ENCODE assay signal across 22 cellular contexts in the genomic region with DNA sequence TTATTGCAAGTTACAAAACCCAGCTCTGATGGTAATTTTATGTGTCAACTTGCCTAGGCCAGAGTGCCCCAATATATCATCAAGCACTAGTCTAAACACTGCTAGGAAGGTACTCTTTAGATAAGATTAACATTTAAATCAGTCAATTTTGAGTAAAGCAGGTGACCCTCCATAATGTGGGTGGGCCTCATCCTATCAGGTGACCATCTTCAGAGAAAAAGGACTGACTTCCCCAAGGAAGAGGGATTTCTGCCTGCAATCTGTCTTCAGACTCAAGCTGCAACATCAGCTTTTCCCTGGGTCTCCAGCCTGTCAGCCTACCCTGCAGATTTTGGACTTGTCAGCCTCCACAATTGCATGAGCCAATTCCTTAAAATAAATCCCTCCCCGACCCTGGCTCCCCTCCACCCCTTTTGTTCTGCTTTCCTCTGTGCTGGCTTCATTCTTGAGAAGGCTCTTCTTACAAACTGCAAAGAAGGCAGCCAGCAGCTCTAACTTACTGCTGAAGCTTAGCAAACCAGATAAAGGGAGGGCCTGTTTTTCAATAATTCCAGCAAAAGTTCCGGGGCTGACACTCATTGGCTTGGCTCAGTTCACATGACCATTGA. TPM values are rescaled to one million over a fixed set of nuclear protein-coding genes. Genes with fewer than 3 reads are reported as not detected.
A peak's percentile ranks its signal among the peaks of the same experiment; 100 is the strongest.
DNase-seq lines count a peak whose midpoint lies in the region; ATAC-seq and TF ChIP-seq lines count a peak whose summit lies in the region.
"Had no signal": no experiment of that assay in that cellular context is flagged by ENCODE, and none has a peak within 500 bp of the region (broad histone marks: within the 10 kb centered on the region; RNA-seq: fewer than 3 reads in every experiment).

No MANE protein-coding gene starts in this region.

- DNase-seq in heart right ventricle (no peak), right atrium auricular region (ENCODE audit: low spot score) (no peak), medulla oblongata (ENCODE audit: extremely low spot score) (peak; percentile 35), NCI-H146 (lab: John Stamatoyannopoulos, UW) (no peak), GM19240 (ENCODE audit: insufficient read length, low spot score) (no peak), NCI-H2196 (lab: John Stamatoyannopoulos, UW; ENCODE audit: unreplicated experiment) (no peak)
- no peak for DNase-seq in activated naive CD8-positive, alpha-beta T cell treated with anti-CD3 and anti-CD28 coated beads, Interleukin-2, amount 50 U/mL, for 24 hours
- DNase-seq: activated CD4-positive, alpha-beta T cell treated with anti-CD3 and anti-CD28 coated beads for 48 hours; activated CD8-positive, alpha-beta memory T cell treated with anti-CD3 and anti-CD28 coated beads, Interleukin-2, amount 50 U/mL, for 48 hours; activated effector memory CD4-positive, alpha-beta T cell treated with anti-CD3 and anti-CD28 coated beads, Interleukin-2, amount 50 U/mL, for 16 hours; DMS 273 treated with DMSO at 0.1 percent for 48 hours; foreskin melanocyte; MG63; NCI-H1436; NCI-H524 treated with DMSO at 0.1 percent for 48 hours; upper lobe of right lung had no signal

- H3K27me3 ChIP-seq in heart right ventricle (peaks cover 0 to 47% (median 19%) of the 10 kb centered on the region in 7 donors), right atrium auricular region (no peaks in the 10 kb centered on the region)
- H3K27me3 ChIP-seq: MG63, upper lobe of right lung had no signal

- no peak overlapping the region for H3K4me3 Mint-ChIP-seq in activated naive CD8-positive, alpha-beta T cell treated with anti-CD3 and anti-CD28 coated beads, Interleukin-2, amount 50 U/mL, for 24 hours
- no peak overlapping the region for H3K4me3 Mint-ChIP-seq in stimulated activated memory B cell treated with anti-CD40 and anti-IgM and Interleukin-4, amounts not matched to agents 10 μg/mL and 1 μg/mL and 100 μg/mL, for 72 hours

- H3K27ac ChIP-seq in heart right ventricle (peak overlapping the region in 1 of 10 donors; percentile 28), right atrium auricular region (no peak overlapping the region)
- H3K27ac ChIP-seq: C4-2B, upper lobe of right lung had no signal

- H3K36me3 Mint-ChIP-seq in activated naive CD8-positive, alpha-beta T cell treated with anti-CD3 and anti-CD28 coated beads, Interleukin-2, amount 50 U/mL, for 24 hours (ENCODE audit: low read depth) = peaks cover 9% of the 10 kb centered on the region
- peaks cover 5% of the 10 kb centered on the region for H3K36me3 Mint-ChIP-seq in stimulated activated memory B cell treated with anti-CD40 and anti-IgM and Interleukin-4, amounts not matched to agents 10 μg/mL and 1 μg/mL and 100 μg/mL, for 72 hours

- no peak for TF ChIP-seq CTCF in heart right ventricle (IDR thresholded peaks at IDR 0.05)
- TF ChIP-seq CTCF in right atrium auricular region (IDR thresholded peaks at IDR 0.05) = no peak

- no peak overlapping the region for H3K4me3 ChIP-seq in heart right ventricle
- H3K4me3 ChIP-seq in right atrium auricular region = no peak overlapping the region
- H3K4me3 ChIP-seq: lung, MG63, upper lobe of right lung had no signal

- peaks cover 98% of the 10 kb centered on the region for H3K4me1 Mint-ChIP-seq in activated naive CD8-positive, alpha-beta T cell treated with anti-CD3 and anti-CD28 coated beads, Interleukin-2, amount 50 U/mL, for 24 hours
- peaks cover 36% of the 10 kb centered on the region for H3K4me1 Mint-ChIP-seq in stimulated activated memory B cell treated with anti-CD40 and anti-IgM and Interleukin-4, amounts not matched to agents 10 μg/mL and 1 μg/mL and 100 μg/mL, for 72 hours

- H3K4me1 ChIP-seq in heart right ventricle = peaks cover 0 to 23% (median 0%) of the 10 kb centered on the region in 9 donors
- no peaks in the 10 kb centered on the region for H3K4me1 ChIP-seq in right atrium auricular region
- H3K4me1 ChIP-seq: upper lobe of right lung had no signal

- peak overlapping the region; percentile 93 for H3K27ac Mint-ChIP-seq in activated naive CD8-positive, alpha-beta T cell treated with anti-CD3 and anti-CD28 coated beads, Interleukin-2, amount 50 U/mL, for 24 hours
- H3K27ac Mint-ChIP-seq in stimulated activated memory B cell treated with anti-CD40 and anti-IgM and Interleukin-4, amounts not matched to agents 10 μg/mL and 1 μg/mL and 100 μg/mL, for 72 hours = peak overlapping the region; percentile 46

- intact Hi-C loops in heart right ventricle (cut with DNase I) = no loop called here

- H3K36me3 ChIP-seq in heart right ventricle (no peaks in the 10 kb centered on the region), right atrium auricular region (no peaks in the 10 kb centered on the region)
- H3K36me3 ChIP-seq: MG63, upper lobe of right lung had no signal

- peak in 5 of 8 donors; percentile 21 to 46 (median 41) for ATAC-seq in heart right ventricle
- ATAC-seq in activated naive CD8-positive, alpha-beta T cell treated with anti-CD3 and anti-CD28 coated beads, Interleukin-2, amount 50 U/mL, for 24 hours = no peak
- ATAC-seq in stimulated activated memory B cell treated with anti-CD40 and anti-IgM and Interleukin-4, amounts not matched to agents 10 μg/mL and 1 μg/mL and 100 μg/mL, for 72 hours = no peak
- ATAC-seq: upper lobe of right lung had no signal

- 41 to 46% methylated on average over 2 of the region's 2 CpGs for WGBS in heart right ventricle, 2 donors

- H3K9me3 ChIP-seq in heart right ventricle = no peaks in the 10 kb centered on the region
- H3K9me3 ChIP-seq in right atrium auricular region = no peaks in the 10 kb centered on the region
- H3K9me3 ChIP-seq: MG63, upper lobe of right lung had no signal

- peaks cover 2% of the 10 kb centered on the region for H3K27me3 Mint-ChIP-seq in activated naive CD8-positive, alpha-beta T cell treated with anti-CD3 and anti-CD28 coated beads, Interleukin-2, amount 50 U/mL, for 24 hours
- no peaks in the 10 kb centered on the region for H3K27me3 Mint-ChIP-seq in stimulated activated memory B cell treated with anti-CD40 and anti-IgM and Interleukin-4, amounts not matched to agents 10 μg/mL and 1 μg/mL and 100 μg/mL, for 72 hours

- H3K9me3 Mint-ChIP-seq in activated naive CD8-positive, alpha-beta T cell treated with anti-CD3 and anti-CD28 coated beads, Interleukin-2, amount 50 U/mL, for 24 hours = peaks cover 3% of the 10 kb centered on the region
- H3K9me3 Mint-ChIP-seq in stimulated activated memory B cell treated with anti-CD40 and anti-IgM and Interleukin-4, amounts not matched to agents 10 μg/mL and 1 μg/mL and 100 μg/mL, for 72 hours = peaks cover 3% of the 10 kb centered on the region
- H3K9me3 Mint-ChIP-seq: T-helper 1 cell treated with Interleukin-12 subunit alpha and Interleukin-12 subunit beta and Interleukin-4 antibody, amounts not matched to agents 30 μg/mL and 1 μg/mL, for 36 hours had no signal

RNA-seq across cellular contexts. Expression of gene RUNX3, which starts 56.4 kb away (rescaled TPM):
- 1 to 10 TPM in 2 of 10 donors, under 1 TPM in 8; 0.15 to 5.9 (median 0.40) TPM for total RNA-seq in heart right ventricle
- polyA plus RNA-seq in heart right ventricle = under 1 TPM; 0.07 to 0.35 TPM
- total RNA-seq in right atrium auricular region = 1 to 10 TPM in 1 of 2 donors, under 1 TPM in 1; 0.48 to 2.3 TPM
- total RNA-seq: epithelial cell of proximal tubule had no signal
- polyA plus RNA-seq: AG04450 had no signal

Comparison
In these comparisons a context has a peak if more than half of its experiments do, and no peak if none do; other contexts are left out.
1. ATAC-seq: peak in heart right ventricle (5 of 8); none in activated naive CD8-positive, alpha-beta T cell treated with anti-CD3 and anti-CD28 coated beads, Interleukin-2, amount 50 U/mL, for 24 hours (single experiment) and stimulated activated memory B cell treated with anti-CD40 and anti-IgM and Interleukin-4, amounts not matched to agents 10 μg/mL and 1 μg/mL and 100 μg/mL, for 72 hours (single experiment).